In the genomic region with DNA sequence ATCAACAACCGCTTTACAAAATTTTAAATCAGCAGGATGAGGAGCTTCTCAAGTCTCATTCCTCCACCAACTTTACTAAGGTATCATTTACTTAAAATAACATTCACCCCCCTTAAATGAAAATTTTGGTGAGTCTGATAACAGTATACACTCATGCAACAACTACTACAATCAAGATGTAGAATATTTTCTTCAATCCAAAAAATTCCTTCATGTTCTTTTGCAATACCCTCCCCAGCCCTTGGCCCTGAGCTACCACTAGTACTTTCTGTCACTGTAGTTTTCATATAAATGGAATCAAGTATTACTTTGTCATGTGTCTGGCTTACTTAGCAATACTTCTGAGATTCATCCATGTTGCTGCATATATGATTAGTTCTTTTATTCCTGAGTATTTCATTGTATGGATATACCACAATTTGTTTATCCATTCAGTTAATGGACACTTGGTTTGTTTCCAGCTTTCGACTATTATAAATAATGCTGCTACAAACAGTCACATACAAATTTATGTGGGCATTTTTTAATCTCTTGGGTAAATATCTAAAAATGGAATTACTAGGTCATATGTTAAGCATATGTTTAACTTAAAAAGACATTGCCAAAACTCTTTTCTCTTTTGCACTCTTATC, we compare ENCODE assay signal across 28 cellular contexts.
"Had no signal": no experiment of that assay in that cellular context is flagged by ENCODE, and none has a peak within 500 bp of the region (broad histone marks: within the 10 kb centered on the region; RNA-seq: fewer than 3 reads in every experiment).

No MANE protein-coding gene starts in this region.

- H3K4me3 ChIP-seq: Peyer's patch, SJCRH30 had no signal

- H3K27me3 ChIP-seq: Peyer's patch, SJCRH30 had no signal

- ATAC-seq: activated CD4-positive, alpha-beta T cell treated with anti-CD3 and anti-CD28 coated beads for 36 hours; activated T-helper 17 cell treated with anti-CD3 and anti-CD28 coated beads, Interleukin-2, amount 50 U/mL, for 72 hours had no signal

- H3K4me3 Mint-ChIP-seq: activated CD4-positive, alpha-beta memory T cell treated with anti-CD3 and anti-CD28 coated beads, Interleukin-2, amount 10 ng/mL, durations not matched to agents 7 days and 5 days; activated CD4-positive, alpha-beta T cell treated with anti-CD3 and anti-CD28 coated beads for 36 hours; activated naive CD4-positive, alpha-beta T cell treated with anti-CD3 and anti-CD28 coated beads for 36 hours; activated naive CD8-positive, alpha-beta T cell; activated T-helper 17 cell treated with anti-CD3 and anti-CD28 coated beads, Interleukin-2, amount 50 U/mL, for 72 hours; T-helper 1 cell treated with Interleukin-12 subunit alpha and Interleukin-12 subunit beta and Interleukin-4 antibody, amounts not matched to agents 30 μg/mL and 1 μg/mL, for 36 hours had no signal

- H3K27me3 Mint-ChIP-seq: activated CD4-positive, alpha-beta memory T cell treated with anti-CD3 and anti-CD28 coated beads, Interleukin-2, amount 10 ng/mL, durations not matched to agents 7 days and 5 days; activated CD4-positive, alpha-beta T cell treated with anti-CD3 and anti-CD28 coated beads for 36 hours; activated naive CD8-positive, alpha-beta T cell; activated T-helper 17 cell treated with anti-CD3 and anti-CD28 coated beads, Interleukin-2, amount 50 U/mL, for 72 hours had no signal

- H3K9me3 ChIP-seq: Peyer's patch, SJCRH30 had no signal

- H3K27ac Mint-ChIP-seq: activated CD4-positive, alpha-beta memory T cell treated with anti-CD3 and anti-CD28 coated beads, Interleukin-2, amount 10 ng/mL, durations not matched to agents 7 days and 5 days; activated CD4-positive, alpha-beta T cell treated with anti-CD3 and anti-CD28 coated beads for 36 hours; activated naive CD4-positive, alpha-beta T cell treated with anti-CD3 and anti-CD28 coated beads for 36 hours; activated naive CD8-positive, alpha-beta T cell; activated T-helper 17 cell treated with anti-CD3 and anti-CD28 coated beads, Interleukin-2, amount 50 U/mL, for 72 hours; T-helper 1 cell treated with Interleukin-12 subunit alpha and Interleukin-12 subunit beta and Interleukin-4 antibody, amounts not matched to agents 30 μg/mL and 1 μg/mL, for 36 hours had no signal

- H3K9ac ChIP-seq: KMS-11 had no signal

- H3K4me1 Mint-ChIP-seq: activated CD4-positive, alpha-beta memory T cell treated with anti-CD3 and anti-CD28 coated beads, Interleukin-2, amount 10 ng/mL, durations not matched to agents 7 days and 5 days; activated T-helper 17 cell treated with anti-CD3 and anti-CD28 coated beads, Interleukin-2, amount 50 U/mL, for 72 hours had no signal

- H3K27ac ChIP-seq: KMS-11, Peyer's patch, RWPE1, SJCRH30 had no signal

- H3K9me3 Mint-ChIP-seq: activated CD4-positive, alpha-beta memory T cell treated with anti-CD3 and anti-CD28 coated beads, Interleukin-2, amount 10 ng/mL, durations not matched to agents 7 days and 5 days; activated naive CD4-positive, alpha-beta T cell treated with anti-CD3 and anti-CD28 coated beads for 36 hours; activated T-helper 17 cell treated with anti-CD3 and anti-CD28 coated beads, Interleukin-2, amount 50 U/mL, for 72 hours; T-helper 1 cell treated with Interleukin-12 subunit alpha and Interleukin-12 subunit beta and Interleukin-4 antibody, amounts not matched to agents 30 μg/mL and 1 μg/mL, for 36 hours had no signal

- H3K4me2 ChIP-seq: KMS-11 had no signal

- DNase-seq: activated CD4-positive, alpha-beta memory T cell treated with anti-CD3 and anti-CD28 coated beads, Interleukin-2, amount 10 ng/mL, durations not matched to agents 7 days and 5 days; activated CD4-positive, alpha-beta T cell treated with anti-CD3 and anti-CD28 coated beads for 36 hours; activated CD4-positive, alpha-beta T cell treated with anti-CD3 and anti-CD28 coated beads, Interleukin-2, amount 50 U/mL, for 1 hour; activated gamma-delta T cell; activated naive CD4-positive, alpha-beta T cell treated with anti-CD3 and anti-CD28 coated beads for 36 hours; activated T-cell treated with anti-CD3 and anti-CD28 coated beads for 4 hours; activated T-cell treated with anti-CD3 and anti-CD28 coated beads, Interleukin-2, amount 50 U/mL, for 48 hours; anterior cingulate cortex; cerebellar nuclear complex; MV-4-11; NCI-H1092 treated with DMSO at 0.1 percent for 48 hours; NCI-H1417 treated with DMSO at 0.1 percent for 48 hours; NCI-H1694; NCI-H2029; NCI-H2107; NCI-H510A treated with DMSO at 0.1 percent for 48 hours; NCI-H69; NK-92 treated with Interleukin-12 subunit alpha and Interleukin-12 subunit beta, amount 100 ng/mL, for 24 hours; OCI-M1; Peyer's patch; Right ventricle myocardium superior; SJCRH30; T-helper 9 cell had no signal
